1 cellular context compared by ENCODE assay signal in genomic region chr19:55166530-55167268, GRCh38.
TF ChIP-seq lines count a peak whose summit lies in the region.

Gene DNAAF3, minus strand, starts transcription at chr19:55166613. Its CDS starts 200 bp downstream, at chr19:55166413.

TF ChIP-seq in SK-N-SH treated with all-trans-retinoic acid at 6 μM for 48 hours, 23 proteins besides CTCF, POLR2A, EP300 and RAD21 (continued from another document):
- TF ChIP-seq CSRNP3 (CRISPR knock-in tag; IDR thresholded peaks at IDR 0.05) = no peak
- TF ChIP-seq SNAI2 (CRISPR knock-in tag; IDR thresholded peaks at IDR 0.05) = no peak
- no peak for TF ChIP-seq TOX (CRISPR knock-in tag; IDR thresholded peaks at IDR 0.05; ENCODE audit: borderline replicate concordance)
- no peak for TF ChIP-seq PPARA (CRISPR knock-in tag; IDR thresholded peaks at IDR 0.05; ENCODE audit: borderline replicate concordance)
- TF ChIP-seq ZFP30 (CRISPR knock-in tag; IDR thresholded peaks at IDR 0.05) = no peak
- TF ChIP-seq, protein P1, sequence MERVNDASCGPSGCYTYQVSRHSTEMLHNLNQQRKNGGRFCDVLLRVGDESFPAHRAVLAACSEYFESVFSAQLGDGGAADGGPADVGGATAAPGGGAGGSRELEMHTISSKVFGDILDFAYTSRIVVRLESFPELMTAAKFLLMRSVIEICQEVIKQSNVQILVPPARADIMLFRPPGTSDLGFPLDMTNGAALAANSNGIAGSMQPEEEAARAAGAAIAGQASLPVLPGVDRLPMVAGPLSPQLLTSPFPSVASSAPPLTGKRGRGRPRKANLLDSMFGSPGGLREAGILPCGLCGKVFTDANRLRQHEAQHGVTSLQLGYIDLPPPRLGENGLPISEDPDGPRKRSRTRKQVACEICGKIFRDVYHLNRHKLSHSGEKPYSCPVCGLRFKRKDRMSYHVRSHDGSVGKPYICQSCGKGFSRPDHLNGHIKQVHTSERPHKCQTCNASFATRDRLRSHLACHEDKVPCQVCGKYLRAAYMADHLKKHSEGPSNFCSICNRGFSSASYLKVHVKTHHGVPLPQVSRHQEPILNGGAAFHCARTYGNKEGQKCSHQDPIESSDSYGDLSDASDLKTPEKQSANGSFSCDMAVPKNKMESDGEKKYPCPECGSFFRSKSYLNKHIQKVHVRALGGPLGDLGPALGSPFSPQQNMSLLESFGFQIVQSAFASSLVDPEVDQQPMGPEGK (CRISPR knock-in tag; IDR thresholded peaks at IDR 0.05; ENCODE audit: borderline replicate concordance) = no peak
- no peak for TF ChIP-seq GLIS3 (CRISPR knock-in tag; IDR thresholded peaks at IDR 0.05)
